Comparison of ENCODE assay signal across 8 cellular contexts in the genomic region with DNA sequence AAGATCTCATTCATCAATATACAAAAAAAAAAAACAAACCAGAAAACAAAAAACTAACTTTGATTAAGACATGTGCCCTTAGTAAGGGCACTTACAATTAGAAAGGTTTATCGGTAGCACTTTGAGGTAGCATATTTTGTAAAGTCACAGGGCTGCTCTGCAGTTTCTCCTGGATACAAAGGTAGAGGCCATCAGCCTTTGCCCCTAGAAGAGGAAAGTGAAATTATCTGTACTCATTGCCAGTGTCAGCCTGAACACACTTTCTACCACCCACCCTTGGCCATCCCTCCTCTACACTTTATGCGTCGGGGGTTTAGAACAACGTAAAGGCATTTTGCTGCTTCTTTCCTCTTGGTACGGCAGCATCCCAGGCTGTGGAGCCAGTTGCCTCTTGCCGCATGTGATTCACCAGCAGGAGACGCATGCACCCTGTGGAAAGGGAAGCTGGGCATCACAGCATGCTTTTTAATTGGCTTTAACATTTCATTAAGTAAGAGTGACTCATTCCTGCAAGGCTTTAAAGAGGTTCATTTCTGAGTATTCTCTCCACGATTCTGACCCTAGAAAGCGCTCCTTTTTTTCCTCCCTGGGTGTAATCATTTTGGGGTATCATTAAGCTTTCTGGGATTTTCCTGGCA.
DNase-seq lines count a peak whose midpoint lies in the region; ATAC-seq and TF ChIP-seq lines count a peak whose summit lies in the region.

No MANE protein-coding gene starts in this region.

- TF ChIP-seq CTCF in cardiac muscle cell (IDR thresholded peaks at IDR 0.05; ENCODE audit: low read depth, low read length) (peak; percentile 51), type B pancreatic cell (conservative IDR thresholded peaks at IDR 0.05) (peak; percentile 13)

- H3K27ac ChIP-seq in cardiac muscle cell = no peak overlapping the region

- H3K4me1 ChIP-seq in cardiac muscle cell (ENCODE audit: low read depth) = peaks cover 23% of the 10 kb centered on the region

- DNase-seq in cardiac muscle cell (ENCODE audit: low read depth in 1 of 2, low spot score in 1 of 2) (peak; percentile 13 to 71), Right ventricle myocardium superior (no peak), iPS DF 19.7 (ENCODE audit: low read depth, low spot score) (peak; percentile 54), type B pancreatic cell (ENCODE audit: extremely low spot score, unreplicated experiment) (no peak)
- no peak for DNase-seq in effector CD4-positive, alpha-beta T cell
- no peak for DNase-seq in NK-92 treated with Interleukin-12 subunit alpha and Interleukin-12 subunit beta, amount 100 ng/mL, for 24 hours (lab: John Stamatoyannopoulos, UW)

- H3K27ac Mint-ChIP-seq in activated T-helper 17 cell treated with anti-CD3 and anti-CD28 coated beads, Interleukin-2, amount 50 U/mL, for 72 hours = peak overlapping the region; percentile 63
- no peak overlapping the region for H3K27ac Mint-ChIP-seq in type B pancreatic cell

- intact Hi-C loops in Right ventricle myocardium superior (cut with DNase I) = no loop called here

- no peaks in the 10 kb centered on the region for H3K27me3 ChIP-seq in cardiac muscle cell

- no peaks in the 10 kb centered on the region for H3K27me3 Mint-ChIP-seq in activated T-helper 17 cell treated with anti-CD3 and anti-CD28 coated beads, Interleukin-2, amount 50 U/mL, for 72 hours
- no peaks in the 10 kb centered on the region for H3K27me3 Mint-ChIP-seq in type B pancreatic cell

- no peak overlapping the region for H3K4me3 ChIP-seq in cardiac muscle cell

- H3K36me3 ChIP-seq in cardiac muscle cell = no peaks in the 10 kb centered on the region

- no peaks in the 10 kb centered on the region for H3K9me3 ChIP-seq in cardiac muscle cell (ENCODE audit: low read depth)

- H3K4me3 Mint-ChIP-seq in activated T-helper 17 cell treated with anti-CD3 and anti-CD28 coated beads, Interleukin-2, amount 50 U/mL, for 72 hours = peak overlapping the region; percentile 64
- H3K4me3 Mint-ChIP-seq in type B pancreatic cell = no peak overlapping the region

- H3K4me1 Mint-ChIP-seq in activated T-helper 17 cell treated with anti-CD3 and anti-CD28 coated beads, Interleukin-2, amount 50 U/mL, for 72 hours = peaks cover 20% of the 10 kb centered on the region
- H3K4me1 Mint-ChIP-seq in type B pancreatic cell (ENCODE audit: unreplicated experiment) = peaks cover 30% of the 10 kb centered on the region

- ATAC-seq in Right ventricle myocardium superior (ENCODE audit: poor library complexity) = no peak
- peak; percentile 50 for ATAC-seq in activated T-helper 17 cell treated with anti-CD3 and anti-CD28 coated beads, Interleukin-2, amount 50 U/mL, for 72 hours (replicated peaks)
- ATAC-seq in HG02981 (IDR thresholded peaks at IDR 0.05; ENCODE audit: unreplicated experiment) = no peak

- peaks cover 60% of the 10 kb centered on the region for H3K36me3 Mint-ChIP-seq in activated T-helper 17 cell treated with anti-CD3 and anti-CD28 coated beads, Interleukin-2, amount 50 U/mL, for 72 hours (ENCODE audit: low read depth)
- peaks cover 7% of the 10 kb centered on the region for H3K36me3 Mint-ChIP-seq in type B pancreatic cell

- no peaks in the 10 kb centered on the region for H3K9me3 Mint-ChIP-seq in activated T-helper 17 cell treated with anti-CD3 and anti-CD28 coated beads, Interleukin-2, amount 50 U/mL, for 72 hours
- H3K9me3 Mint-ChIP-seq in type B pancreatic cell = no peaks in the 10 kb centered on the region

Comparison
In these comparisons a context has a peak if more than half of its experiments do, and no peak if none do; other contexts are left out.
1. DNase-seq: peak in cardiac muscle cell (2 of 2) and iPS DF 19.7 (single experiment); none in Right ventricle myocardium superior (single experiment), type B pancreatic cell (single experiment), effector CD4-positive, alpha-beta T cell (single experiment) and NK-92 treated with Interleukin-12 subunit alpha and Interleukin-12 subunit beta, amount 100 ng/mL, for 24 hours (single experiment).